Comparison of ENCODE assay signal across 19 cellular contexts in genomic region chr16:17362191-17362590, GRCh38.
DNase-seq lines count a peak whose midpoint lies in the region; TF ChIP-seq lines count a peak whose summit lies in the region.
"Had no signal": no experiment of that assay in that cellular context is flagged by ENCODE, and none has a peak within 500 bp of the region (broad histone marks: within the 10 kb centered on the region; RNA-seq: fewer than 3 reads in every experiment).

No MANE protein-coding gene starts in this region.

- H4K8ac ChIP-seq in mesendoderm (ENCODE audit: low read depth, low read length), result no peak overlapping the region

- no peaks in the 10 kb centered on the region for H3K9me2 ChIP-seq in OCI-LY1 (ENCODE audit: low read depth, low read length)
- H3K9me2 ChIP-seq in Karpas-422 (replicated peaks; ENCODE audit: insufficient read depth, low read length), result no peaks in the 10 kb centered on the region

- H3K9me3 Mint-ChIP-seq in Calu3 (ENCODE audit: low read depth, unreplicated experiment), result no peaks in the 10 kb centered on the region
- H3K9me3 Mint-ChIP-seq: neural crest cell had no signal

- H3K27ac ChIP-seq in BLaER1 (peak overlapping the region; percentile 92), OCI-LY1 (ENCODE audit: low read depth, low read length, poor library complexity, severe bottlenecking) (peak overlapping the region; percentile 18), mesendoderm (ENCODE audit: low read depth, low read length) (no peak overlapping the region), Karpas-422 (ENCODE audit: low read length) (no peak overlapping the region)
- H3K27ac ChIP-seq: coronary artery, hepatocyte had no signal

- DNase-seq in NCI-H2081 (lab: John Stamatoyannopoulos, UW) (peak; percentile 9 to 65), NCI-H2081 treated with DMSO at 0.1 percent for 48 hours (lab: John Stamatoyannopoulos, UW) (no peak), mesendoderm (no peak), Calu3 (no peak), HPDE6-E6E7 (ENCODE audit: extremely low spot score) (no peak), Karpas-422 (no peak)
- DNase-seq: activated naive CD4-positive, alpha-beta T cell treated with anti-CD3 and anti-CD28 coated beads, Interleukin-2, amount 50 U/mL, for 16 hours; body of pancreas; EL; GOT3; islet precursor cell; mammary epithelial cell; NCI-H1694; NCI-H510A had no signal

- H2AK5ac ChIP-seq in mesendoderm (ENCODE audit: low read length), result no peak overlapping the region

- H3K4me3 ChIP-seq in BLaER1 (no peak overlapping the region), OCI-LY1 (ENCODE audit: low read depth, low read length, poor library complexity, severe bottlenecking) (no peak overlapping the region), mesendoderm (ENCODE audit: low read length) (no peak overlapping the region), Karpas-422 (ENCODE audit: low read length) (no peak overlapping the region)
- H3K4me3 ChIP-seq: body of pancreas, coronary artery, hepatocyte had no signal

- H3K36me3 Mint-ChIP-seq in Calu3 (ENCODE audit: insufficient read depth, unreplicated experiment), result peaks cover 8% of the 10 kb centered on the region

- H3K4ac ChIP-seq in mesendoderm (ENCODE audit: low read depth, low read length), result no peak overlapping the region

- no peaks in the 10 kb centered on the region for H3K9me3 ChIP-seq in BLaER1
- H3K9me3 ChIP-seq in OCI-LY1 (ENCODE audit: low read length), result no peaks in the 10 kb centered on the region
- H3K9me3 ChIP-seq in Karpas-422 (ENCODE audit: low read length), result no peaks in the 10 kb centered on the region
- H3K9me3 ChIP-seq: body of pancreas had no signal

- no peaks in the 10 kb centered on the region for H3F3A ChIP-seq in OCI-LY1 (ENCODE audit: insufficient read depth, low read length)

- H3K23ac ChIP-seq in mesendoderm (ENCODE audit: low read length), result no peak overlapping the region

- H3K36me3 ChIP-seq in BLaER1, result peaks cover 23% of the 10 kb centered on the region
- peaks cover 7% of the 10 kb centered on the region; the same call in 1 of the 2 replicates for H3K36me3 ChIP-seq in OCI-LY1 (ENCODE audit: insufficient read depth, low read length)
- H3K36me3 ChIP-seq in mesendoderm (ENCODE audit: control insufficient read depth, insufficient read depth, low read length), result no peaks in the 10 kb centered on the region
- H3K36me3 ChIP-seq in Karpas-422 (ENCODE audit: insufficient read depth, low read length), result no peaks in the 10 kb centered on the region

- H3K4me2 ChIP-seq in BLaER1 (peak overlapping the region; percentile 76), OCI-LY1 (ENCODE audit: low read length) (peak overlapping the region; percentile 1; the same call in 1 of the 2 replicates), mesendoderm (ENCODE audit: low read length) (no peak overlapping the region), Karpas-422 (ENCODE audit: low read depth, low read length, poor library complexity, severe bottlenecking) (no peak overlapping the region)
- H3K4me2 ChIP-seq: hepatocyte had no signal

- H3K56ac ChIP-seq in mesendoderm (ENCODE audit: low read length), result peak overlapping the region; percentile 63

- no TSS peak for BruUV-seq in Calu3 (replicated peaks; lab: Mats Ljungman, UMichigan)

- TF ChIP-seq CTCF in OCI-LY1 (IDR thresholded peaks at IDR 0.05; ENCODE audit: low read length) (no peak), Calu3 (IDR thresholded peaks at IDR 0.05; ENCODE audit: unreplicated experiment) (no peak)

- H2BK15ac ChIP-seq in mesendoderm (replicated peaks; ENCODE audit: low read depth), result no peak overlapping the region

- H3K4me1 ChIP-seq in BLaER1 (peaks cover 100% of the 10 kb centered on the region), OCI-LY1 (ENCODE audit: insufficient read depth, low read length, severe bottlenecking) (peaks cover 80% of the 10 kb centered on the region), mesendoderm (ENCODE audit: control insufficient read depth, low read depth, low read length) (peaks cover 13% of the 10 kb centered on the region), Karpas-422 (ENCODE audit: low read length) (peaks cover 49% of the 10 kb centered on the region)

- no peaks in the 10 kb centered on the region for H3K27me3 Mint-ChIP-seq in Calu3 (ENCODE audit: unreplicated experiment)

- H3K27ac Mint-ChIP-seq in Calu3 (ENCODE audit: unreplicated experiment), result no peak overlapping the region

- no peak overlapping the region for H3K18ac ChIP-seq in mesendoderm (ENCODE audit: low read length)

- 100% methylated on average over 1 of the region's 5 CpGs for WGBS in mesendoderm (ENCODE audit: extremely low coverage, insufficient coverage, low lambda C conversion rate)

- H4K5ac ChIP-seq in mesendoderm (ENCODE audit: low read length), result no peak overlapping the region

- peaks cover 20% of the 10 kb centered on the region for H3K4me1 Mint-ChIP-seq in Calu3 (ENCODE audit: low read depth, unreplicated experiment)

- intact Hi-C loops in Calu3 (cut with micrococcal nuclease; ENCODE audit: unreplicated experiment), result no loop called here

- H2BK120ac ChIP-seq in mesendoderm (ENCODE audit: low read depth, low read length), result no peak overlapping the region

- H2AFZ ChIP-seq in OCI-LY1 (ENCODE audit: low read length) (no peak overlapping the region), Karpas-422 (ENCODE audit: low read length) (no peak overlapping the region)
- H2AFZ ChIP-seq: hepatocyte had no signal

- peaks cover 8% of the 10 kb centered on the region; the same call in 1 of the 2 replicates for H4K20me1 ChIP-seq in BLaER1
- H4K20me1 ChIP-seq in OCI-LY1 (ENCODE audit: insufficient read depth, low read length), result no peaks in the 10 kb centered on the region
- H4K20me1 ChIP-seq in Karpas-422 (ENCODE audit: insufficient read depth, low read depth, low read length), result peaks cover 37% of the 10 kb centered on the region

- peaks cover 5% of the 10 kb centered on the region for H3K79me1 ChIP-seq in mesendoderm (ENCODE audit: low read length)

- no peak overlapping the region for H3K4me3 Mint-ChIP-seq in Calu3 (ENCODE audit: low read depth, unreplicated experiment)
- H3K4me3 Mint-ChIP-seq: neural crest cell had no signal

- H3K79me2 ChIP-seq in OCI-LY1 (ENCODE audit: insufficient read depth, low read length) (0 out of 2 replicates have a peak, but pooled peaks cover 16% of the 10 kb centered on the region), mesendoderm (ENCODE audit: control insufficient read depth, insufficient read depth, low read length) (no peaks in the 10 kb centered on the region), Karpas-422 (ENCODE audit: low read length) (peaks cover under 1% of the 10 kb centered on the region; the same call in 1 of the 2 replicates)

- H2BK5ac ChIP-seq in mesendoderm (ENCODE audit: low read length), result no peak overlapping the region

- H3K9ac ChIP-seq in BLaER1 (peak overlapping the region; percentile 38; the same call in 1 of the 2 replicates), OCI-LY1 (ENCODE audit: low read length) (no peak overlapping the region; the same call in 1 of the 2 replicates), mesendoderm (ENCODE audit: low read length) (no peak overlapping the region), Karpas-422 (ENCODE audit: low read length) (no peak overlapping the region)

- CTCF ChIA-PET in Calu3 (lab: Charles Lee), result no interaction called here

- H3K27me3 ChIP-seq in BLaER1, result no peaks in the 10 kb centered on the region
- no peaks in the 10 kb centered on the region for H3K27me3 ChIP-seq in OCI-LY1 (ENCODE audit: insufficient read depth, low read length)
- H3K27me3 ChIP-seq in mesendoderm (ENCODE audit: insufficient read depth, low read length, poor library complexity), result no peaks in the 10 kb centered on the region
- no peaks in the 10 kb centered on the region for H3K27me3 ChIP-seq in Karpas-422 (ENCODE audit: low read length)
- H3K27me3 ChIP-seq: body of pancreas, hepatocyte had no signal

Comparison
In these comparisons a context has a peak if more than half of its experiments do, and no peak if none do; other contexts are left out.
1. DNase-seq: peak in NCI-H2081 (2 of 2); none in NCI-H2081 treated with DMSO at 0.1 percent for 48 hours (single experiment), mesendoderm (single experiment), Calu3 (single experiment), HPDE6-E6E7 (single experiment) and Karpas-422 (single experiment).
2. H3K27ac ChIP-seq: peak in BLaER1 (single experiment) and OCI-LY1 (single experiment); none in mesendoderm (single experiment) and Karpas-422 (single experiment).
3. H3K4me2 ChIP-seq: peak in BLaER1 (single experiment) and OCI-LY1 (single experiment); none in mesendoderm (single experiment) and Karpas-422 (single experiment).